In the genomic region with DNA sequence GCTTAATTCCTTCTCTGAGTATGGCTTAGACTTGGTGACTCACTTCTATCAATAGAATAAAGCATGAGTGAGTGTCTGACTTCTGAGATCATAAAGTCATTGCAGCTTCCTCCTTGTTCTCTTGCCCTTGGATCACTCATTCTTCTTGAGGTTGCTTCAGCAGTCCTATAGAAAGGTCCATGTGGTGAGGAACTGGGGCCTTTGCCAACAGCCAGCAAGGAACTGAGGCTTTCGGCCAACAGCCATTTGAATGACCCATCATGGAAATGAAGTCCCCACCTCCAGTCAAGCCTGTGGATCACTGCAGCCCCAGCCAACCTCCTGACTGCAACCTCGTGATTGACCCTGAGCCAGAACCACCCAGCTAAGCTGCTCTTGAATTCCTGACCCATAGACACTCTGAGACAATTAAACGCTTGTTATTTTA, we compare ENCODE assay signal across 12 cellular contexts.
DNase-seq lines count a peak whose midpoint lies in the region; ATAC-seq and TF ChIP-seq lines count a peak whose summit lies in the region.
"Had no signal": no experiment of that assay in that cellular context is flagged by ENCODE, and none has a peak within 500 bp of the region (broad histone marks: within the 10 kb centered on the region; RNA-seq: fewer than 3 reads in every experiment).

No MANE protein-coding gene starts in this region.

- TF ChIP-seq RAD21 in HCT116 (IDR thresholded peaks at IDR 0.05; ENCODE audit: low read depth): no peak

- no peak for ATAC-seq in HCT116

- H3K4me1 Mint-ChIP-seq in activated CD4-positive, alpha-beta memory T cell treated with anti-CD3 and anti-CD28 coated beads for 36 hours (ENCODE audit: low read depth): peaks cover 3% of the 10 kb centered on the region
- H3K4me1 Mint-ChIP-seq: activated B cell treated with CpG ODN at 0.5 μM for 24 hours had no signal

- H3K4me3 ChIP-seq in HCT116 (replicated peaks in 1 of 2; ENCODE audit: low read depth in 1 of 2, low read length in 2 of 2) (no peak overlapping the region), skeletal muscle satellite cell (ENCODE audit: low read length) (no peak overlapping the region), A673 (ENCODE audit: low read depth, low read length, poor library complexity, severe bottlenecking) (no peak overlapping the region)
- H3K4me3 ChIP-seq: upper lobe of left lung had no signal

- H2AFZ ChIP-seq in HCT116 (ENCODE audit: low read depth, low read length, poor library complexity, severe bottlenecking): no peak overlapping the region

- no peaks in the 10 kb centered on the region for H3K79me2 ChIP-seq in HCT116 (ENCODE audit: insufficient read depth, low read length)

- POLR2A ChIA-PET in HCT116 (lab: Charles Lee) (no interaction called here), A673 (lab: Charles Lee; ENCODE audit: low non-redundant PET) (no interaction called here)
- POLR2A ChIA-PET in activated CD4-positive, alpha-beta memory T cell treated with anti-CD3 and anti-CD28 coated beads for 36 hours (lab: Charles Lee): no interaction called here

- H3K4me2 ChIP-seq in HCT116 (ENCODE audit: low read length) (peak overlapping the region; percentile 34), skeletal muscle satellite cell (ENCODE audit: low read length) (peak overlapping the region; percentile 54)

- H3K36me3 ChIP-seq in HCT116 (ENCODE audit: control insufficient read depth in 1 of 2, insufficient read depth in 2 of 2, low read length in 2 of 2) (peaks cover 0 to 2% of the 10 kb centered on the region in 2 experiments; a peak in 1 of 4 replicates), skeletal muscle satellite cell (ENCODE audit: insufficient read depth, low read length) (no peaks in the 10 kb centered on the region), A673 (ENCODE audit: insufficient read depth, low read length, poor library complexity, severe bottlenecking) (no peaks in the 10 kb centered on the region)
- H3K36me3 ChIP-seq: upper lobe of left lung had no signal

- H3K4me1 ChIP-seq in HCT116 (ENCODE audit: control insufficient read depth in 1 of 2, insufficient read depth in 2 of 2, low read length in 2 of 2) (peaks cover 25 to 45% of the 10 kb centered on the region in 2 experiments), skeletal muscle satellite cell (ENCODE audit: control insufficient read depth, insufficient read depth, low read length) (peaks cover 35% of the 10 kb centered on the region), A673 (ENCODE audit: insufficient read depth, low read length, poor library complexity, severe bottlenecking) (peaks cover 4% of the 10 kb centered on the region)
- H3K4me1 ChIP-seq: upper lobe of left lung had no signal

- intact Hi-C loops in HCT116 (cut with micrococcal nuclease) (no loop called here), A673 (cut with micrococcal nuclease; ENCODE audit: unreplicated experiment) (no loop called here)
- intact Hi-C loops in activated CD4-positive, alpha-beta memory T cell treated with anti-CD3 and anti-CD28 coated beads for 36 hours (cut with micrococcal nuclease): no loop called here

- CTCF ChIA-PET in HCT116 (lab: Charles Lee) (no interaction called here), A673 (lab: Charles Lee) (no interaction called here)
- CTCF ChIA-PET in activated CD4-positive, alpha-beta memory T cell treated with anti-CD3 and anti-CD28 coated beads for 36 hours (lab: Charles Lee): no interaction called here

- BruUV-seq in HCT116 (replicated peaks; lab: Mats Ljungman, UMichigan): no TSS peak
- BruUV-seq in A673 (replicated peaks; lab: Mats Ljungman, UMichigan): no TSS peak

- H3K36me3 Mint-ChIP-seq in activated CD4-positive, alpha-beta memory T cell treated with anti-CD3 and anti-CD28 coated beads for 36 hours: no peaks in the 10 kb centered on the region

- H3K27ac Mint-ChIP-seq in activated CD4-positive, alpha-beta memory T cell treated with anti-CD3 and anti-CD28 coated beads for 36 hours: no peak overlapping the region
- H3K27ac Mint-ChIP-seq: activated B cell treated with CpG ODN at 0.5 μM for 24 hours had no signal

- H3K9ac ChIP-seq in HCT116 (ENCODE audit: low read length) (no peak overlapping the region), skeletal muscle satellite cell (ENCODE audit: low read depth, low read length) (no peak overlapping the region)

- H4K20me1 ChIP-seq in HCT116 (ENCODE audit: insufficient read depth): no peaks in the 10 kb centered on the region

- TF ChIP-seq CTCF in HCT116 (IDR thresholded peaks at IDR 0.05 in 2 of 3, conservative IDR thresholded peaks at IDR 0.05 in 1 of 3; ENCODE audit: borderline replicate concordance in 1 of 3, insufficient read depth in 1 of 3, low read depth in 2 of 3, low read length in 2 of 3) (no peak), A673 (conservative IDR thresholded peaks at IDR 0.05; ENCODE audit: low read depth, low read length) (no peak)

- H3K9me2 ChIP-seq in HCT116 (ENCODE audit: insufficient read depth): no peaks in the 10 kb centered on the region

- no peaks in the 10 kb centered on the region for H3K27me3 ChIP-seq in HCT116 (ENCODE audit: insufficient read depth, low read length)
- H3K27me3 ChIP-seq in skeletal muscle satellite cell (ENCODE audit: control insufficient read depth, insufficient read depth, low read length): no peaks in the 10 kb centered on the region
- H3K27me3 ChIP-seq in A673 (replicated peaks; ENCODE audit: insufficient read depth, low read depth, low read length, poor library complexity): no peaks in the 10 kb centered on the region
- H3K27me3 ChIP-seq: upper lobe of left lung had no signal

- RAD21 ChIA-PET in HCT116 (lab: Charles Lee; ENCODE audit: low non-redundant PET in 1 of 2, low total read pairs in 2 of 2, uncharacterized antibody in 2 of 2, unreplicated experiment in 2 of 2): no interaction called here

- no peaks in the 10 kb centered on the region for H3K9me3 Mint-ChIP-seq in activated CD4-positive, alpha-beta memory T cell treated with anti-CD3 and anti-CD28 coated beads for 36 hours
- H3K9me3 Mint-ChIP-seq: activated B cell treated with CpG ODN at 0.5 μM for 24 hours, H9 had no signal

- no peak overlapping the region for H3K4me3 Mint-ChIP-seq in activated CD4-positive, alpha-beta memory T cell treated with anti-CD3 and anti-CD28 coated beads for 36 hours
- H3K4me3 Mint-ChIP-seq: activated B cell treated with CpG ODN at 0.5 μM for 24 hours, H9 had no signal

- H3K27ac ChIP-seq in HCT116 (ENCODE audit: low read depth, low read length) (no peak overlapping the region), angular gyrus (ENCODE audit: low read depth, low read length) (peak overlapping the region; percentile 72), A673 (ENCODE audit: low read depth, low read length, poor library complexity, severe bottlenecking) (no peak overlapping the region)
- H3K27ac ChIP-seq: upper lobe of left lung had no signal

- H3K9me3 ChIP-seq in HCT116 (ENCODE audit: control insufficient read depth in 1 of 2, insufficient read depth in 1 of 2, low read depth in 1 of 2, low read length in 2 of 2) (no peaks in the 10 kb centered on the region), skeletal muscle satellite cell (replicated peaks; ENCODE audit: low read length) (no peaks in the 10 kb centered on the region), A673 (ENCODE audit: low read depth, low read length, poor library complexity, severe bottlenecking) (no peaks in the 10 kb centered on the region)
- H3K9me3 ChIP-seq: upper lobe of left lung had no signal

- no peak for TF ChIP-seq POLR2A in HCT116 (IDR thresholded peaks at IDR 0.05; ENCODE audit: borderline replicate concordance, extremely low read depth, insufficient read depth, insufficient read length)

- DNase-seq in HCT116 (ENCODE audit: low read depth, low spot score) (no peak), glomerular visceral epithelial cell (ENCODE audit: extremely low spot score) (peak; percentile 92), A673 (ENCODE audit: low spot score) (no peak), NCI-H2227 treated with DMSO at 0.1 percent for 48 hours (lab: John Stamatoyannopoulos, UW) (no peak)
- no peak for DNase-seq in activated CD4-positive, alpha-beta memory T cell treated with anti-CD3 and anti-CD28 coated beads for 36 hours
- no peak for DNase-seq in NK-92 treated with Interleukin-12 subunit alpha and Interleukin-12 subunit beta, amount 100 ng/mL, for 24 hours (lab: John Stamatoyannopoulos, UW)
- DNase-seq: activated B cell treated with CpG ODN at 0.5 μM for 24 hours, H9, NCI-H82, upper lobe of left lung had no signal

- H3K27me3 Mint-ChIP-seq in activated CD4-positive, alpha-beta memory T cell treated with anti-CD3 and anti-CD28 coated beads for 36 hours: no peaks in the 10 kb centered on the region
- H3K27me3 Mint-ChIP-seq: activated B cell treated with CpG ODN at 0.5 μM for 24 hours had no signal

TF ChIP-seq in HCT116, 20 proteins besides CTCF, POLR2A, EP300 and RAD21:
- TF ChIP-seq YY1 (IDR thresholded peaks at IDR 0.05; ENCODE audit: extremely low read depth, insufficient replicate concordance, low read depth, low read length): no peak
- no peak for TF ChIP-seq SIN3A (IDR thresholded peaks at IDR 0.05; ENCODE audit: low read depth)
- TF ChIP-seq FOSL1 (IDR thresholded peaks at IDR 0.05; ENCODE audit: low read depth): peak; percentile 28; the same call in 1 of the 2 replicates
- no peak for TF ChIP-seq EGR1 (IDR thresholded peaks at IDR 0.05; ENCODE audit: low read depth)
- no peak for TF ChIP-seq CBX3 (IDR thresholded peaks at IDR 0.05; ENCODE audit: low read depth)
- no peak for TF ChIP-seq SRF (IDR thresholded peaks at IDR 0.05; ENCODE audit: low read depth)
- TF ChIP-seq, protein P1, sequence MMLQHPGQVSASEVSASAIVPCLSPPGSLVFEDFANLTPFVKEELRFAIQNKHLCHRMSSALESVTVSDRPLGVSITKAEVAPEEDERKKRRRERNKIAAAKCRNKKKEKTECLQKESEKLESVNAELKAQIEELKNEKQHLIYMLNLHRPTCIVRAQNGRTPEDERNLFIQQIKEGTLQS (IDR thresholded peaks at IDR 0.05): no peak
- no peak for TF ChIP-seq CEBPB (IDR thresholded peaks at IDR 0.05; ENCODE audit: low read depth)
- TF ChIP-seq SP1 (IDR thresholded peaks at IDR 0.05; ENCODE audit: low read depth): no peak
- TF ChIP-seq POLR2AphosphoS5 (IDR thresholded peaks at IDR 0.05; ENCODE audit: low read depth, low read length): no peak
- peak; percentile 26; the same call in 1 of the 2 replicates for TF ChIP-seq JUND (IDR thresholded peaks at IDR 0.05)
